ENCODE assay signal across 2 cellular contexts in the genomic region with DNA sequence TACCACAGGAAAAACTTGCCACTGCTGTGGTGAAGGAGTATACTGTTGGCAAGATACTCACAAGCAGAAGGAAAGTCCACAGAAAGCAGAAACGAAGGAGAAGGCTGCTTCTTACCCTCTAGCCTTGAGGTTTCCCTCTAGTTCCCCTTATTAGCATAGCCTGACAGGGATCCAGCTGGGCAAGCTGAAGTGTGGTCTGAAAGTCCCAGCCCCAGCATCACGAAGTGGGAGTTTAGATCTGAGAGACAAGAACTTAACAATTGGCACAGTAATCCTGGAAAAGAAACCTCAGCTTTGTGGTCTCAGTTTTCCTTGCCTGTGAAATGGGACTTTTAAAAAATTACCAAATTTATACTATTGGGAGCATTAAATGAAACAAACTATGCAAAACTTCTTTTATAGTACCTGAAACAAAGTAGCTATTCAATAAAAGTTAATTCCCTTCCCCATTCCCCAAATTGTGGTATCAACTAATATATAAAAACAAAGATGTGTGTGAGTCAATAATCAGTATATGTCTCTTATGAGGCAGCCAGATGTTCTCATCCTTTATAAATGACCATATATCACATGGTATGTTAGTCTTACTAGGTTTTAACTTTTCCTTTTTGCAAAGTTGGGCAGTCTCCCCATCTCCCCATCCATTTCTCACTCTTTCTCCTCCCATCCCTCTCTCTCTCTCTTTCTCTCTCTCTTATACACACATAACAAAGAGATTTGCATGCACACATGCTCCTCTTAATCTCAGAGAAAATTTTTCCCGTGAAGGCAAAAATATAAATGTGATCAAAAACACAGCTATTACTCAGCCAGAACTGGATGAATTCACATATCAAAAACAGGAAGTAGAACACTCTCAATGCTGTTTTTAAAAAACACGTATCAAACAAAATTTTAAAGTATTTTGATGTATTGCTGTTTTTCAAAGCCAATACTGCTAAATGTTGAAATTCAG.
TF ChIP-seq lines count a peak whose summit lies in the region.

No MANE protein-coding gene starts in this region.

TF ChIP-seq in SK-N-SH, 30 proteins besides CTCF, POLR2A, EP300 and RAD21 (continued from another document):
- TF ChIP-seq MXI1 (IDR thresholded peaks at IDR 0.05; ENCODE audit: low read depth, low read length) (no peak), ZBTB33 (IDR thresholded peaks at IDR 0.05; ENCODE audit: borderline replicate concordance, low read depth) (no peak), RXRA (IDR thresholded peaks at IDR 0.05; ENCODE audit: borderline replicate concordance, low read depth) (no peak), EZH2phosphoT487 (IDR thresholded peaks at IDR 0.05; ENCODE audit: borderline replicate concordance, low read depth) (no peak), SMC3 (IDR thresholded peaks at IDR 0.05; ENCODE audit: low read depth, low read length) (no peak), TEAD4 (IDR thresholded peaks at IDR 0.05; ENCODE audit: borderline replicate concordance, insufficient read depth) (no peak), TCF12 (IDR thresholded peaks at IDR 0.05) (no peak), REST (IDR thresholded peaks at IDR 0.05; ENCODE audit: low read depth, low read length) (no peak), RCOR1 (IDR thresholded peaks at IDR 0.05; ENCODE audit: low read length) (no peak), SIN3A (IDR thresholded peaks at IDR 0.05; ENCODE audit: borderline replicate concordance, low read depth, low read length) (no peak), FOXM1 (IDR thresholded peaks at IDR 0.05; ENCODE audit: low read depth) (no peak), JUND (IDR thresholded peaks at IDR 0.05) (no peak), RFX5 (IDR thresholded peaks at IDR 0.05; ENCODE audit: low read length) (no peak), GABPA (IDR thresholded peaks at IDR 0.05; ENCODE audit: low read depth) (no peak)
- TF ChIP-seq, protein P1, sequence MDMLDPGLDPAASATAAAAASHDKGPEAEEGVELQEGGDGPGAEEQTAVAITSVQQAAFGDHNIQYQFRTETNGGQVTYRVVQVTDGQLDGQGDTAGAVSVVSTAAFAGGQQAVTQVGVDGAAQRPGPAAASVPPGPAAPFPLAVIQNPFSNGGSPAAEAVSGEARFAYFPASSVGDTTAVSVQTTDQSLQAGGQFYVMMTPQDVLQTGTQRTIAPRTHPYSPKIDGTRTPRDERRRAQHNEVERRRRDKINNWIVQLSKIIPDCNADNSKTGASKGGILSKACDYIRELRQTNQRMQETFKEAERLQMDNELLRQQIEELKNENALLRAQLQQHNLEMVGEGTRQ (IDR thresholded peaks at IDR 0.05; ENCODE audit: borderline replicate concordance, low read depth, low read length): no peak

TF ChIP-seq in SK-N-SH treated with all-trans-retinoic acid at 6 μM for 48 hours, 23 proteins besides CTCF, POLR2A, EP300 and RAD21 (continued from another document):
- TF ChIP-seq ZFP3 (CRISPR knock-in tag; IDR thresholded peaks at IDR 0.05): no peak
- TF ChIP-seq, protein P2, sequence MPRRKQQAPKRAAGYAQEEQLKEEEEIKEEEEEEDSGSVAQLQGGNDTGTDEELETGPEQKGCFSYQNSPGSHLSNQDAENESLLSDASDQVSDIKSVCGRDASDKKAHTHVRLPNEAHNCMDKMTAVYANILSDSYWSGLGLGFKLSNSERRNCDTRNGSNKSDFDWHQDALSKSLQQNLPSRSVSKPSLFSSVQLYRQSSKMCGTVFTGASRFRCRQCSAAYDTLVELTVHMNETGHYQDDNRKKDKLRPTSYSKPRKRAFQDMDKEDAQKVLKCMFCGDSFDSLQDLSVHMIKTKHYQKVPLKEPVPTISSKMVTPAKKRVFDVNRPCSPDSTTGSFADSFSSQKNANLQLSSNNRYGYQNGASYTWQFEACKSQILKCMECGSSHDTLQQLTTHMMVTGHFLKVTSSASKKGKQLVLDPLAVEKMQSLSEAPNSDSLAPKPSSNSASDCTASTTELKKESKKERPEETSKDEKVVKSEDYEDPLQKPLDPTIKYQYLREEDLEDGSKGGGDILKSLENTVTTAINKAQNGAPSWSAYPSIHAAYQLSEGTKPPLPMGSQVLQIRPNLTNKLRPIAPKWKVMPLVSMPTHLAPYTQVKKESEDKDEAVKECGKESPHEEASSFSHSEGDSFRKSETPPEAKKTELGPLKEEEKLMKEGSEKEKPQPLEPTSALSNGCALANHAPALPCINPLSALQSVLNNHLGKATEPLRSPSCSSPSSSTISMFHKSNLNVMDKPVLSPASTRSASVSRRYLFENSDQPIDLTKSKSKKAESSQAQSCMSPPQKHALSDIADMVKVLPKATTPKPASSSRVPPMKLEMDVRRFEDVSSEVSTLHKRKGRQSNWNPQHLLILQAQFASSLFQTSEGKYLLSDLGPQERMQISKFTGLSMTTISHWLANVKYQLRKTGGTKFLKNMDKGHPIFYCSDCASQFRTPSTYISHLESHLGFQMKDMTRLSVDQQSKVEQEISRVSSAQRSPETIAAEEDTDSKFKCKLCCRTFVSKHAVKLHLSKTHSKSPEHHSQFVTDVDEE (CRISPR knock-in tag; IDR thresholded peaks at IDR 0.05): no peak
- TF ChIP-seq, protein P3, sequence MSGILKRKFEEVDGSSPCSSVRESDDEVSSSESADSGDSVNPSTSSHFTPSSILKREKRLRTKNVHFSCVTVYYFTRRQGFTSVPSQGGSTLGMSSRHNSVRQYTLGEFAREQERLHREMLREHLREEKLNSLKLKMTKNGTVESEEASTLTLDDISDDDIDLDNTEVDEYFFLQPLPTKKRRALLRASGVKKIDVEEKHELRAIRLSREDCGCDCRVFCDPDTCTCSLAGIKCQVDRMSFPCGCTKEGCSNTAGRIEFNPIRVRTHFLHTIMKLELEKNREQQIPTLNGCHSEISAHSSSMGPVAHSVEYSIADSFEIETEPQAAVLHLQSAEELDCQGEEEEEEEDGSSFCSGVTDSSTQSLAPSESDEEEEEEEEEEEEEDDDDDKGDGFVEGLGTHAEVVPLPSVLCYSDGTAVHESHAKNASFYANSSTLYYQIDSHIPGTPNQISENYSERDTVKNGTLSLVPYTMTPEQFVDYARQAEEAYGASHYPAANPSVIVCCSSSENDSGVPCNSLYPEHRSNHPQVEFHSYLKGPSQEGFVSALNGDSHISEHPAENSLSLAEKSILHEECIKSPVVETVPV (CRISPR knock-in tag; IDR thresholded peaks at IDR 0.05): no peak
- TF ChIP-seq, protein P4, sequence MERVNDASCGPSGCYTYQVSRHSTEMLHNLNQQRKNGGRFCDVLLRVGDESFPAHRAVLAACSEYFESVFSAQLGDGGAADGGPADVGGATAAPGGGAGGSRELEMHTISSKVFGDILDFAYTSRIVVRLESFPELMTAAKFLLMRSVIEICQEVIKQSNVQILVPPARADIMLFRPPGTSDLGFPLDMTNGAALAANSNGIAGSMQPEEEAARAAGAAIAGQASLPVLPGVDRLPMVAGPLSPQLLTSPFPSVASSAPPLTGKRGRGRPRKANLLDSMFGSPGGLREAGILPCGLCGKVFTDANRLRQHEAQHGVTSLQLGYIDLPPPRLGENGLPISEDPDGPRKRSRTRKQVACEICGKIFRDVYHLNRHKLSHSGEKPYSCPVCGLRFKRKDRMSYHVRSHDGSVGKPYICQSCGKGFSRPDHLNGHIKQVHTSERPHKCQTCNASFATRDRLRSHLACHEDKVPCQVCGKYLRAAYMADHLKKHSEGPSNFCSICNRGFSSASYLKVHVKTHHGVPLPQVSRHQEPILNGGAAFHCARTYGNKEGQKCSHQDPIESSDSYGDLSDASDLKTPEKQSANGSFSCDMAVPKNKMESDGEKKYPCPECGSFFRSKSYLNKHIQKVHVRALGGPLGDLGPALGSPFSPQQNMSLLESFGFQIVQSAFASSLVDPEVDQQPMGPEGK (CRISPR knock-in tag; IDR thresholded peaks at IDR 0.05; ENCODE audit: borderline replicate concordance): no peak
- no peak for TF ChIP-seq OSR1 (CRISPR knock-in tag; IDR thresholded peaks at IDR 0.05)
- no peak for TF ChIP-seq PPARA (CRISPR knock-in tag; IDR thresholded peaks at IDR 0.05; ENCODE audit: borderline replicate concordance)
- TF ChIP-seq, protein P5, sequence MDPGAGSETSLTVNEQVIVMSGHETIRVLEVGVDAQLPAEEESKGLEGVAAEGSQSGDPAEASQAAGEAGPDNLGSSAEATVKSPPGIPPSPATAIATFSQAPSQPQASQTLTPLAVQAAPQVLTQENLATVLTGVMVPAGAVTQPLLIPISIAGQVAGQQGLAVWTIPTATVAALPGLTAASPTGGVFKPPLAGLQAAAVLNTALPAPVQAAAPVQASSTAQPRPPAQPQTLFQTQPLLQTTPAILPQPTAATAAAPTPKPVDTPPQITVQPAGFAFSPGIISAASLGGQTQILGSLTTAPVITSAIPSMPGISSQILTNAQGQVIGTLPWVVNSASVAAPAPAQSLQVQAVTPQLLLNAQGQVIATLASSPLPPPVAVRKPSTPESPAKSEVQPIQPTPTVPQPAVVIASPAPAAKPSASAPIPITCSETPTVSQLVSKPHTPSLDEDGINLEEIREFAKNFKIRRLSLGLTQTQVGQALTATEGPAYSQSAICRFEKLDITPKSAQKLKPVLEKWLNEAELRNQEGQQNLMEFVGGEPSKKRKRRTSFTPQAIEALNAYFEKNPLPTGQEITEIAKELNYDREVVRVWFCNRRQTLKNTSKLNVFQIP (CRISPR knock-in tag; IDR thresholded peaks at IDR 0.05; ENCODE audit: borderline replicate concordance, low read depth): no peak
- no peak for TF ChIP-seq SNAI2 (CRISPR knock-in tag; IDR thresholded peaks at IDR 0.05)
- TF ChIP-seq GLIS3 (CRISPR knock-in tag; IDR thresholded peaks at IDR 0.05): no peak
